12 cellular contexts compared by ENCODE assay signal in genomic region chr14:105166571-105167302, GRCh38. TPM values are rescaled to one million over a fixed set of nuclear protein-coding genes. Genes with fewer than 3 reads are reported as not detected.
DNase-seq lines count a peak whose midpoint lies in the region; ATAC-seq, FAIRE-seq and TF ChIP-seq lines count a peak whose summit lies in the region.
"Had no signal": no experiment of that assay in that cellular context is flagged by ENCODE, and none has a peak within 500 bp of the region (broad histone marks: within the 10 kb centered on the region; RNA-seq: fewer than 3 reads in every experiment).

No MANE protein-coding gene starts in this region.

- no peak overlapping the region for H3K27ac Mint-ChIP-seq in activated naive CD4-positive, alpha-beta T cell treated with anti-CD3 and anti-CD28 coated beads, Interleukin-2, amount 50 U/mL, for 24 hours
- H3K27ac Mint-ChIP-seq: CD14-positive monocyte had no signal

- H4K20me1 ChIP-seq in endothelial cell of umbilical vein (replicated peaks; ENCODE audit: control insufficient read depth, extremely low read depth, insufficient read depth, low read length): no peaks in the 10 kb centered on the region

- peak overlapping the region; percentile 47 for H3K4me3 Mint-ChIP-seq in activated naive CD4-positive, alpha-beta T cell treated with anti-CD3 and anti-CD28 coated beads, Interleukin-2, amount 50 U/mL, for 24 hours

- no peak for ATAC-seq in GM21447 (IDR thresholded peaks at IDR 0.05; ENCODE audit: unreplicated experiment)

- H3K27me3 Mint-ChIP-seq in activated naive CD4-positive, alpha-beta T cell treated with anti-CD3 and anti-CD28 coated beads, Interleukin-2, amount 50 U/mL, for 24 hours: peaks cover 6% of the 10 kb centered on the region

- H3K4me2 ChIP-seq in endothelial cell of umbilical vein (ENCODE audit: insufficient read depth, low read length): peak overlapping the region; percentile 70

- TF ChIP-seq EP300 in suprapubic skin (IDR thresholded peaks at IDR 0.05): no peak

- H3K36me3 Mint-ChIP-seq in activated naive CD4-positive, alpha-beta T cell treated with anti-CD3 and anti-CD28 coated beads, Interleukin-2, amount 50 U/mL, for 24 hours: no peaks in the 10 kb centered on the region
- H3K36me3 Mint-ChIP-seq: CD14-positive monocyte had no signal

- H3K9me1 ChIP-seq in endothelial cell of umbilical vein (replicated peaks; ENCODE audit: control insufficient read depth, extremely low read depth, insufficient read depth, low read length): no peaks in the 10 kb centered on the region

- 20% methylated on average over 13 of the region's 22 CpGs for WGBS in suprapubic skin
- 46 to 59% (median 54%) methylated on average over 22 of the region's 22 CpGs for WGBS in small intestine, 3 donors

- H3K27me3 ChIP-seq in endothelial cell of umbilical vein (ENCODE audit: control insufficient read depth in 2 of 2, insufficient read depth in 2 of 2, low read length in 2 of 2): no peaks in the 10 kb centered on the region
- H3K27me3 ChIP-seq in suprapubic skin: peaks cover 49% of the 10 kb centered on the region
- peaks cover 5 to 11% of the 10 kb centered on the region in 2 donors for H3K27me3 ChIP-seq in small intestine (ENCODE audit: control insufficient read depth in 2 of 2, insufficient read depth in 2 of 2, low read length in 2 of 2)

- H3K9ac ChIP-seq in endothelial cell of umbilical vein (replicated peaks; ENCODE audit: extremely low read depth, insufficient read depth, low read length): peak overlapping the region; percentile 58

- peaks cover 35% of the 10 kb centered on the region for H3K4me1 ChIP-seq in endothelial cell of umbilical vein (ENCODE audit: control insufficient read depth, extremely low read depth, insufficient read depth, low read length)
- H3K4me1 ChIP-seq in suprapubic skin: peaks cover 54% of the 10 kb centered on the region
- H3K4me1 ChIP-seq in small intestine (ENCODE audit: control insufficient read depth in 2 of 2, insufficient read depth in 1 of 2, low read depth in 1 of 2, low read length in 1 of 2): no peaks in the 10 kb centered on the region

- no peak overlapping the region for H3K27ac ChIP-seq in endothelial cell of umbilical vein (ENCODE audit: insufficient read depth, low read depth, low read length)
- H3K27ac ChIP-seq in suprapubic skin: peak overlapping the region; percentile 30
- no peak overlapping the region for H3K27ac ChIP-seq in small intestine (ENCODE audit: low read depth in 1 of 2, low read length in 1 of 2)

- no peak for TF ChIP-seq POLR2A in endothelial cell of umbilical vein (IDR thresholded peaks at IDR 0.05; ENCODE audit: low read depth, low read length)
- no peak for TF ChIP-seq POLR2A in suprapubic skin (IDR thresholded peaks at IDR 0.05)

- POLR2A ChIA-PET in endothelial cell of umbilical vein (lab: Charles Lee): no interaction called here

- CTCF ChIA-PET in endothelial cell of umbilical vein (lab: Charles Lee): interaction anchor here (1.1 to 1.6 kb wide), 3 partner anchors 13 to 77 kb away, joined by 3 read pairs; no protein-coding TSS in a partner anchor

- intact Hi-C loops in endothelial cell of umbilical vein (cut with micrococcal nuclease): loop anchor here (5.0 to 10.0 kb wide), 2 partner anchors 78 to 194 kb away; partner anchors contain the start of gene BTBD6

- no peaks in the 10 kb centered on the region for H3K9me3 Mint-ChIP-seq in activated naive CD4-positive, alpha-beta T cell treated with anti-CD3 and anti-CD28 coated beads, Interleukin-2, amount 50 U/mL, for 24 hours

- H3K79me2 ChIP-seq in endothelial cell of umbilical vein (ENCODE audit: control insufficient read depth, insufficient read depth, low read length): peaks cover 60% of the 10 kb centered on the region

- H3K4me1 Mint-ChIP-seq in activated naive CD4-positive, alpha-beta T cell treated with anti-CD3 and anti-CD28 coated beads, Interleukin-2, amount 50 U/mL, for 24 hours: peaks cover 14% of the 10 kb centered on the region

- peaks cover 0 to 3% of the 10 kb centered on the region in 2 experiments for H3K36me3 ChIP-seq in endothelial cell of umbilical vein (ENCODE audit: control insufficient read depth in 2 of 2, extremely low read depth in 1 of 2, insufficient read depth in 2 of 2, low read length in 2 of 2)
- H3K36me3 ChIP-seq in suprapubic skin: no peaks in the 10 kb centered on the region
- H3K36me3 ChIP-seq in small intestine (ENCODE audit: control insufficient read depth in 2 of 2, insufficient read depth in 2 of 2, low read length in 2 of 2): no peaks in the 10 kb centered on the region

- H3K9me3 ChIP-seq in endothelial cell of umbilical vein (replicated peaks; ENCODE audit: control insufficient read depth, insufficient read depth, low read length) (no peaks in the 10 kb centered on the region), suprapubic skin (no peaks in the 10 kb centered on the region), small intestine (ENCODE audit: control insufficient read depth, low read depth) (no peaks in the 10 kb centered on the region)

- no peak for DNase-seq in activated naive CD4-positive, alpha-beta T cell treated with Interleukin-2 at 50 U/mL for 16 hours
- DNase-seq in RKO (ENCODE audit: low spot score) (peak; percentile 34), endothelial cell of umbilical vein (ENCODE audit: low read depth, low spot score) (no peak), suprapubic skin (ENCODE audit: low spot score in 2 of 2) (no peak), small intestine (no peak), foreskin fibroblast (no peak)
- DNase-seq: NCI-H1436, OCI-M1, posterior cingulate gyrus had no signal

- no peak for TF ChIP-seq CTCF in endothelial cell of umbilical vein (IDR thresholded peaks at IDR 0.05; ENCODE audit: extremely low read depth in 1 of 2, insufficient read depth in 1 of 2, low read depth in 1 of 2, low read length in 2 of 2)
- TF ChIP-seq CTCF in suprapubic skin (IDR thresholded peaks at IDR 0.05): no peak
- no peak for TF ChIP-seq CTCF in foreskin fibroblast (IDR thresholded peaks at IDR 0.05; ENCODE audit: low read depth, low read length)

- BruUV-seq in endothelial cell of umbilical vein (replicated peaks; lab: Mats Ljungman, UMichigan): no TSS peak

- dilution Hi-C loops in endothelial cell of umbilical vein (cut with MboI; ENCODE audit: extremely low pct_ligation_motif_present, low sequenced_read_pairs): no loop called here

- H3K4me3 ChIP-seq in endothelial cell of umbilical vein (replicated peaks in 1 of 3; ENCODE audit: insufficient read depth in 1 of 3, low read depth in 1 of 3, low read length in 3 of 3) (peak overlapping the region in 2 of 3 experiments; percentile 60 to 71), suprapubic skin (peak overlapping the region; percentile 55), small intestine (ENCODE audit: low read depth in 1 of 2, low read length in 2 of 2) (no peak overlapping the region), foreskin fibroblast (ENCODE audit: low read depth in 1 of 2, low read length in 2 of 2) (no peak overlapping the region)

- FAIRE-seq in endothelial cell of umbilical vein (lab: Jason Lieb, UNC) (no peak), small intestine (lab: Jason Lieb, UNC) (no peak)

- peak overlapping the region; percentile 6 for H2AFZ ChIP-seq in endothelial cell of umbilical vein (ENCODE audit: low read depth, low read length)

TF ChIP-seq in endothelial cell of umbilical vein, 7 proteins besides CTCF, POLR2A, EP300 and RAD21:
- TF ChIP-seq FOS (IDR thresholded peaks at IDR 0.05; ENCODE audit: borderline replicate concordance, insufficient read depth, low read length): no peak
- TF ChIP-seq GATA2 (IDR thresholded peaks at IDR 0.05; ENCODE audit: insufficient read depth, insufficient read length, low read depth, low read length): no peak
- TF ChIP-seq EZH2 (IDR thresholded peaks at IDR 0.05; ENCODE audit: borderline replicate concordance, low read depth, low read length, severe bottlenecking): no peak
- no peak for TF ChIP-seq JUN (IDR thresholded peaks at IDR 0.05; ENCODE audit: borderline replicate concordance, insufficient read depth, insufficient read length, low read depth)
- no peak for TF ChIP-seq MAX (IDR thresholded peaks at IDR 0.05; ENCODE audit: insufficient read depth, insufficient read length)
- no peak for TF ChIP-seq POLR2AphosphoS5 (IDR thresholded peaks at IDR 0.05; ENCODE audit: insufficient read depth, low read depth, low read length)
- TF ChIP-seq MYC (IDR thresholded peaks at IDR 0.05; ENCODE audit: low read depth, low read length): no peak

RNA-seq across cellular contexts. Expression of gene JAG2, which starts 1.8 kb away (rescaled TPM):
- 128 and 139 TPM in 2 replicates for total RNA-seq in endothelial cell of umbilical vein
- 80.7 and 105 TPM in 2 replicates for polyA plus RNA-seq in endothelial cell of umbilical vein
- polyA plus RNA-seq in endothelial cell of umbilical vein (2011; cell fraction: cytosol; rRNA removed): 54.3 and 62.1 TPM in 2 replicates
- polyA plus RNA-seq in endothelial cell of umbilical vein (2011; cell fraction: nucleus; rRNA removed): 295 and 312 TPM in 2 replicates
- polyA plus RNA-seq in endothelial cell of umbilical vein (2012): 59.6 and 61.1 TPM in 2 replicates
- polyA minus RNA-seq in endothelial cell of umbilical vein: 95.3 and 129 TPM in 2 replicates
- 8.7 TPM for polyA minus RNA-seq in endothelial cell of umbilical vein (2011; cell fraction: cytosol; rRNA and poly(A)+ RNA removed)
- 62.0 and 95.6 TPM in 2 replicates for polyA minus RNA-seq in endothelial cell of umbilical vein (2011; cell fraction: nucleus; rRNA and poly(A)+ RNA removed)
- total RNA-seq in suprapubic skin: 10 to 100 TPM; 47.4 to 75.4 (median 67.2) TPM
- polyA plus RNA-seq in small intestine: 10 to 100 TPM in 1 of 3 donors, 1 to 10 TPM in 2; 2.0 to 15.1 (median 2.2) TPM
- polyA plus RNA-seq: CD14-positive monocyte had no signal

RNA-seq across cellular contexts. Expression of gene NUDT14, which starts 14.4 kb away (rescaled TPM):
- total RNA-seq in endothelial cell of umbilical vein (97.7 and 104 TPM in 2 replicates), suprapubic skin (10 to 100 TPM; 14.6 to 22.2 (median 19.8) TPM)
- polyA plus RNA-seq in endothelial cell of umbilical vein (103 and 129 TPM in 2 replicates), small intestine (10 to 100 TPM; 25.9 to 61.1 (median 42.4) TPM)
- polyA plus RNA-seq in endothelial cell of umbilical vein (2011; cell fraction: cytosol; rRNA removed): 45.7 and 71.1 TPM in 2 replicates
- polyA plus RNA-seq in endothelial cell of umbilical vein (2011; cell fraction: nucleus; rRNA removed): 62.8 and 71.6 TPM in 2 replicates
- polyA plus RNA-seq in endothelial cell of umbilical vein (2012): 34.7 and 54.2 TPM in 2 replicates
- 21.2 and 26.4 TPM in 2 replicates for polyA minus RNA-seq in endothelial cell of umbilical vein
- 9.2 TPM for polyA minus RNA-seq in endothelial cell of umbilical vein (2011; cell fraction: cytosol; rRNA and poly(A)+ RNA removed)
- polyA minus RNA-seq in endothelial cell of umbilical vein (2011; cell fraction: nucleus; rRNA and poly(A)+ RNA removed): 15.2 and 25.5 TPM in 2 replicates

Comparison
In these comparisons a context has a peak if more than half of its experiments do, and no peak if none do; other contexts are left out.
1. H3K4me3 ChIP-seq: peak in endothelial cell of umbilical vein (2 of 3) and suprapubic skin (single experiment); none in small intestine (0 of 2) and foreskin fibroblast (0 of 2).